1 cellular context compared by ENCODE assay signal in the genomic region with DNA sequence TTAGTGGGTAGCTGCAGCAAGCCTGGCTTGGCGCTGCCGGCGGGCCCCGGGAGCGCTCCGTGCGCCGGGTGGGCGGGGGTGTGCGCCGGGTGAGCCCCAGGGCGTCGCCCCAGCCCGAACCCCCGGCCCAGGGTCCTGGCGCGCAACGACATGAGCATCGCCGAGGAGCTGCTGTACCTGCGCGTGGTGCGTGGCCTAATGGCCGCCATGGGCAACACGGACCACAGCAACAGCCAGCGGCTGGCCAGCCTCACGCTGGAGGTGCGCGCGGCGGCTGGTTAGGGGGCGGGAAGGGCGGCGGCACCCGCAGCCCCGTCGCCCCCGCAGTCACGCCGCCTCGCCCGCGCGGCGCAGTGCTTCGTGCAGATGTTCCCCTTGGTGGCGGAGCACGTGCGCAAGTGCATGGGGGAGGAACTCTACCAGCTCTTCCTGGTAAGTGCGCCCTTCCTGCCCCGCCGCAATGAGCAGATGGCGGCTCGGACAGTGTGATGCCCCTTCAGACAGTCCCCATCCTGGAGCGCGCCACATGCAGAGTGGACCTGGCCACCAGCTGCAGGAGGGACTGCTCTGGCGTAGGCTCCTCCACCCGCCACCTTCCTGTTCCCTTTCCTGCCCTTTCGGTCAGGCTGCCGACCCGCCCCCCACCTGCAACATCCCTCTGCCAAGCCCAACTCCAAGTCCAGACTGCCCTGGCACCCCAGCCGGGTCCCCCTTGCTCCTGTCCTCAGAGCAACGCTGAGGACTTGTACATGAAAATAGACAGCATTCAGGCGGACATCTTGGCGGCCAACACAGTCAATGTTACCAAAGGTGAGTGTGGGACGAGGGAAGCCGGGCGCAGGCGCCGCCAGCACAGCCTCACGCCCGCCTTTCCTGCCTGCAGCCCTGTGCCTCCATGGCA.
TF ChIP-seq lines count a peak whose summit lies in the region.

No MANE protein-coding gene starts in this region.

TF ChIP-seq in GM12878, 131 proteins besides CTCF, POLR2A, EP300 and RAD21:
- TF ChIP-seq ZBTB40 (IDR thresholded peaks at IDR 0.05; ENCODE audit: borderline replicate concordance) (no peak), KAT2A (conservative IDR thresholded peaks at IDR 0.05; ENCODE audit: control insufficient read depth, low read depth, low read length) (no peak), SREBF2 (IDR thresholded peaks at IDR 0.05; ENCODE audit: low read length) (no peak), ZNF217 (IDR thresholded peaks at IDR 0.05) (no peak), ETV6 (conservative IDR thresholded peaks at IDR 0.05 in 1 of 2, IDR thresholded peaks at IDR 0.05 in 1 of 2; ENCODE audit: borderline replicate concordance in 1 of 2, low read depth in 1 of 2) (no peak), PBX3 (IDR thresholded peaks at IDR 0.05; ENCODE audit: insufficient replicate concordance, low read depth, low read length) (no peak), CBFB (IDR thresholded peaks at IDR 0.05; ENCODE audit: low read depth) (no peak), EGR1 (IDR thresholded peaks at IDR 0.05; ENCODE audit: borderline replicate concordance in 1 of 2, low read depth in 2 of 2, low read length in 2 of 2) (no peak), IKZF1 (conservative IDR thresholded peaks at IDR 0.05) (no peak), KDM1A (IDR thresholded peaks at IDR 0.05; ENCODE audit: borderline replicate concordance) (no peak), CREM (IDR thresholded peaks at IDR 0.05; ENCODE audit: low read depth) (no peak), ZNF207 (IDR thresholded peaks at IDR 0.05; ENCODE audit: borderline replicate concordance) (no peak), SUZ12 (IDR thresholded peaks at IDR 0.05; ENCODE audit: unreplicated experiment) (no peak)
- TF ChIP-seq, protein P1, sequence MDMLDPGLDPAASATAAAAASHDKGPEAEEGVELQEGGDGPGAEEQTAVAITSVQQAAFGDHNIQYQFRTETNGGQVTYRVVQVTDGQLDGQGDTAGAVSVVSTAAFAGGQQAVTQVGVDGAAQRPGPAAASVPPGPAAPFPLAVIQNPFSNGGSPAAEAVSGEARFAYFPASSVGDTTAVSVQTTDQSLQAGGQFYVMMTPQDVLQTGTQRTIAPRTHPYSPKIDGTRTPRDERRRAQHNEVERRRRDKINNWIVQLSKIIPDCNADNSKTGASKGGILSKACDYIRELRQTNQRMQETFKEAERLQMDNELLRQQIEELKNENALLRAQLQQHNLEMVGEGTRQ (IDR thresholded peaks at IDR 0.05; ENCODE audit: borderline replicate concordance, low read depth, low read length): no peak
